Comparison of ENCODE assay signal across 8 cellular contexts in genomic region chr2:142521492-142521891, GRCh38.
"Had no signal": no experiment of that assay in that cellular context is flagged by ENCODE, and none has a peak within 500 bp of the region (broad histone marks: within the 10 kb centered on the region; RNA-seq: fewer than 3 reads in every experiment).

No MANE protein-coding gene starts in this region.

- H3K9me3 ChIP-seq: HAP-1 had no signal

- H3K9ac ChIP-seq: GM23248 had no signal

- H3K36me3 ChIP-seq: HAP-1 had no signal

- H3K4me1 ChIP-seq: HAP-1 had no signal

- DNase-seq: GM23248, GOT3, H7, HFFc6 had no signal

- ATAC-seq: HCT116, HepG2 had no signal

- H3K27ac ChIP-seq: GM23248, HL-60 had no signal

- H3K4me3 ChIP-seq: GM23248, HAP-1 had no signal

- H2AFZ ChIP-seq: GM23248 had no signal
